Comparison of ENCODE assay signal across 8 cellular contexts in the genomic region with DNA sequence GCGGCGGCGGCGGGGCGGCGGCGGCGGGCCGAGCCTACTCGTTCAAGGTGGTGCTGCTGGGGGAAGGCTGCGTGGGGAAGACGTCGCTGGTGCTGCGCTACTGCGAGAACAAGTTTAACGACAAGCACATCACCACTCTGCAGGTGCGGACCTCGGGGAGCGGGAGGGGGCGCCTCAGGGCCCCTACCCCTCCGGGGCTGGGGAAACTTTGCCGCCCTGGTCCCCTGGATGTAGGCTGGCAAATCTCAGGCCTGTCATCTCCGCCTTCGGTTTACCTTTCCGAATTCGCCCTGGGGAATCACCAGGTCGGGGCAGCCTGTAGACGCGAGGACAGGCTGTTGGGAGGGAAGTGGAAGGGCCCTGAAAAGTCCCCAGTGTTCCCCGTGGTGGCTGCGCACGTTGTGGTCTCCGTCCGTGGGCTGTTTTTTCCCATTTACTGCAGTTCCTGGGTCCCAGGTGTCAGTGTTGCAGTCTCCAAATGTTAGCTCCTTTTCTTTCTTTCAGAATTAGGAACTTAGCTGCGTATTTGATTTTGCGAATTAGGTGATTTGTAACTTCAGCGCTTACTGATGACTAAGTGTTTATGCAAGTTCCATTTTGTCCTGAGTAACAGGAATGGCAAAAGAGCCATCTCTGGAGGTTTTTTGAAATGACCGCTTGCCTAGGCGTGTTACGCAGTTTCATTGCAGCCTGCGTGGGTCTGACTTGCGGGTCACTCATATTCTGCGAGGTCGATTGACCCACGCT. TPM values are rescaled to one million over a fixed set of nuclear protein-coding genes. Genes with fewer than 3 reads are reported as not detected.
A peak's percentile ranks its signal among the peaks of the same experiment; 100 is the strongest.
DNase-seq lines count a peak whose midpoint lies in the region; ATAC-seq, FAIRE-seq and TF ChIP-seq lines count a peak whose summit lies in the region.

No MANE protein-coding gene starts in this region.

- H3K36me3 ChIP-seq in RWPE2 (ENCODE audit: low read depth) (peaks cover 46% of the 10 kb centered on the region), right atrium auricular region (peaks cover 32% of the 10 kb centered on the region)

- H3K9me3 ChIP-seq in RWPE2 (ENCODE audit: severe bottlenecking) (peaks cover 14% of the 10 kb centered on the region), right atrium auricular region (peaks cover 0 to 20% of the 10 kb centered on the region in 2 donors)

- FAIRE-seq in urothelium cell line (lab: Jason Lieb, UNC), result no peak

- H3K4me3 ChIP-seq in RWPE2 (ENCODE audit: severe bottlenecking) (peak overlapping the region; percentile 76), right atrium auricular region (peak overlapping the region; percentile 75 to 78)

- H3K27ac ChIP-seq in RWPE2 (ENCODE audit: poor library complexity, severe bottlenecking) (peak overlapping the region; percentile 59), right atrium auricular region (peak overlapping the region; percentile 95 to 96)

- H3K9me3 Mint-ChIP-seq in activated naive CD8-positive, alpha-beta T cell treated with anti-CD3 and anti-CD28 coated beads, Interleukin-2, amount 10 ng/mL, durations not matched to agents 7 days and 5 days, result peaks cover 13% of the 10 kb centered on the region

- H3K27me3 Mint-ChIP-seq in activated naive CD8-positive, alpha-beta T cell treated with anti-CD3 and anti-CD28 coated beads, Interleukin-2, amount 10 ng/mL, durations not matched to agents 7 days and 5 days, result peaks cover 17% of the 10 kb centered on the region

- H3K36me3 Mint-ChIP-seq in activated naive CD8-positive, alpha-beta T cell treated with anti-CD3 and anti-CD28 coated beads, Interleukin-2, amount 10 ng/mL, durations not matched to agents 7 days and 5 days, result peaks cover 40% of the 10 kb centered on the region

- ATAC-seq in GM18870 (IDR thresholded peaks at IDR 0.05; ENCODE audit: unreplicated experiment), result peak; percentile 45
- ATAC-seq in HG03103 (IDR thresholded peaks at IDR 0.05; ENCODE audit: low read depth, unreplicated experiment), result peak; percentile 31
- ATAC-seq in RWPE2 (ENCODE audit: low read depth), result peak; percentile 52
- ATAC-seq in activated naive CD8-positive, alpha-beta T cell treated with anti-CD3 and anti-CD28 coated beads, Interleukin-2, amount 10 ng/mL, durations not matched to agents 7 days and 5 days (ENCODE audit: low read depth), result peak; percentile 39

- DNase-seq in AG09319 (ENCODE audit: extremely low read depth, low read depth), result peak; percentile 15
- DNase-seq in RWPE2 (ENCODE audit: low spot score), result no peak
- DNase-seq in activated naive CD8-positive, alpha-beta T cell treated with anti-CD3 and anti-CD28 coated beads, Interleukin-2, amount 10 ng/mL, durations not matched to agents 7 days and 5 days, result no peak
- DNase-seq in right atrium auricular region (ENCODE audit: low spot score), result peak; percentile 70
- peak; percentile 8 for DNase-seq in pulmonary artery endothelial cell (ENCODE audit: low read depth, low spot score)
- DNase-seq in urothelium cell line (ENCODE audit: low spot score), result peak; percentile 14

- TF ChIP-seq CTCF in AG09319 (IDR thresholded peaks at IDR 0.05; ENCODE audit: low read depth, low read length) (no peak; the same call in 1 of the 2 replicates), RWPE2 (IDR thresholded peaks at IDR 0.05; ENCODE audit: poor library complexity, severe bottlenecking) (no peak), right atrium auricular region (IDR thresholded peaks at IDR 0.05) (no peak)

- H3K4me3 Mint-ChIP-seq in activated naive CD8-positive, alpha-beta T cell treated with anti-CD3 and anti-CD28 coated beads, Interleukin-2, amount 10 ng/mL, durations not matched to agents 7 days and 5 days, result peak overlapping the region; percentile 93

- peak overlapping the region; percentile 94 for H3K27ac Mint-ChIP-seq in activated naive CD8-positive, alpha-beta T cell treated with anti-CD3 and anti-CD28 coated beads, Interleukin-2, amount 10 ng/mL, durations not matched to agents 7 days and 5 days

- POLR2A ChIA-PET in activated naive CD8-positive, alpha-beta T cell treated with anti-CD3 and anti-CD28 coated beads, Interleukin-2, amount 10 ng/mL, durations not matched to agents 7 days and 5 days (lab: Charles Lee), result interaction anchor here (1.3 to 5.7 kb wide), 4 partner anchors 69 to 92 kb away, joined by 4 to 36 read pairs (median 8); partner anchors contain the start of genes TBC1D15, THAP2, TMEM19 and ZFC3H1

- H3K4me1 Mint-ChIP-seq in activated naive CD8-positive, alpha-beta T cell treated with anti-CD3 and anti-CD28 coated beads, Interleukin-2, amount 10 ng/mL, durations not matched to agents 7 days and 5 days, result peaks cover 24% of the 10 kb centered on the region

- no peaks in the 10 kb centered on the region for H3K27me3 ChIP-seq in RWPE2 (ENCODE audit: insufficient read depth, poor library complexity, severe bottlenecking)
- no peaks in the 10 kb centered on the region for H3K27me3 ChIP-seq in right atrium auricular region

- H3K4me1 ChIP-seq in RWPE2 (ENCODE audit: insufficient read depth, poor library complexity, severe bottlenecking) (peaks cover 6% of the 10 kb centered on the region), right atrium auricular region (peaks cover 0 to 31% of the 10 kb centered on the region in 2 donors)

RNA-seq across cellular contexts. Expression of gene RAB21, which starts 0.7 kb away (rescaled TPM):
- total RNA-seq in activated naive CD8-positive, alpha-beta T cell treated with anti-CD3 and anti-CD28 coated beads, Interleukin-2, amount 10 ng/mL, durations not matched to agents 7 days and 5 days, result 10 to 100 TPM; 63.8 to 66.3 TPM
- total RNA-seq in right atrium auricular region (10 to 100 TPM; 26.9 to 33.9 TPM), pulmonary artery endothelial cell (28.8 and 50.8 TPM in 2 replicates)

Comparison
In these comparisons a context has a peak if more than half of its experiments do, and no peak if none do; other contexts are left out.
1. DNase-seq: peak in AG09319 (single experiment), right atrium auricular region (single experiment), pulmonary artery endothelial cell (single experiment) and urothelium cell line (single experiment); none in RWPE2 (single experiment) and activated naive CD8-positive, alpha-beta T cell treated with anti-CD3 and anti-CD28 coated beads, Interleukin-2, amount 10 ng/mL, durations not matched to agents 7 days and 5 days (single experiment).
2. Peak in every context shown above with its lines, with median percentiles within 50 percentile points of each other: ATAC-seq.